In genomic region chr4:83272900-83273299, GRCh38 we compare ENCODE assay signal across 12 cellular contexts. TPM values are rescaled to one million over a fixed set of nuclear protein-coding genes. Genes with fewer than 3 reads are reported as not detected.
DNase-seq lines count a peak whose midpoint lies in the region; ATAC-seq, FAIRE-seq and TF ChIP-seq lines count a peak whose summit lies in the region.
"Had no signal": no experiment of that assay in that cellular context is flagged by ENCODE, and none has a peak within 500 bp of the region (broad histone marks: within the 10 kb centered on the region; RNA-seq: fewer than 3 reads in every experiment).

No MANE protein-coding gene starts in this region.

- H3K9me3 ChIP-seq in GM12878 (replicated peaks; ENCODE audit: control insufficient read depth, insufficient read depth, low read length) = no peaks in the 10 kb centered on the region
- H3K9me3 ChIP-seq in HepG2 (ENCODE audit: low read length) = no peaks in the 10 kb centered on the region
- no peaks in the 10 kb centered on the region for H3K9me3 ChIP-seq in T-helper 17 cell (ENCODE audit: control insufficient read depth, low read length, poor library complexity, severe bottlenecking)
- H3K9me3 ChIP-seq: right atrium auricular region had no signal

- SMC1A ChIA-PET in GM12878 (lab: Charles Lee; ENCODE audit: uncharacterized antibody, unreplicated experiment) = interaction anchor here (1.0 to 7.1 kb wide), 13 partner anchors 8 to 374 kb away, joined by 3 to 50 read pairs (median 8); partner anchors contain the start of gene COQ2

- TF ChIP-seq POLR2A in GM12878 (IDR thresholded peaks at IDR 0.05; ENCODE audit: low read depth, low read length) (no peak), HepG2 (IDR thresholded peaks at IDR 0.05; ENCODE audit: insufficient read depth in 1 of 2, low read depth in 2 of 2, low read length in 2 of 2) (no peak)

- peaks cover 51% of the 10 kb centered on the region for H3K4me1 ChIP-seq in GM12878 (ENCODE audit: control insufficient read depth, insufficient read depth, low read length)
- H3K4me1 ChIP-seq in HepG2 (ENCODE audit: insufficient read depth, low read length) = no peaks in the 10 kb centered on the region
- H3K4me1 ChIP-seq: right atrium auricular region had no signal

- H3K36me3 ChIP-seq in GM12878 (ENCODE audit: control insufficient read depth in 2 of 2, insufficient read depth in 2 of 2, low read length in 1 of 2) (peaks cover 2 to 21% of the 10 kb centered on the region in 2 experiments), HepG2 (replicated peaks in 1 of 2; ENCODE audit: control insufficient read depth in 1 of 2, insufficient read depth in 2 of 2, low read length in 2 of 2) (peaks cover 3 to 44% of the 10 kb centered on the region in 2 experiments; a peak in 3 of 5 replicates)

- no peak overlapping the region for H3K4me3 Mint-ChIP-seq in T-helper 17 cell

- H2AFZ ChIP-seq in GM12878 (ENCODE audit: control insufficient read depth, low read depth, low read length) (no peak overlapping the region), HepG2 (ENCODE audit: low read length) (no peak overlapping the region)

- H4K20me1 ChIP-seq in GM12878 (ENCODE audit: control insufficient read depth, insufficient read depth) = no peaks in the 10 kb centered on the region
- H4K20me1 ChIP-seq in HepG2 (ENCODE audit: insufficient read depth, low read length) = no peaks in the 10 kb centered on the region

- DNase-seq in GM12878 (ENCODE audit: low read depth, low spot score) (peak; percentile 95), mesenteric fat pad (ENCODE audit: low spot score) (no peak), NCI-H146 treated with DMSO at 0.1 percent for 48 hours (lab: John Stamatoyannopoulos, UW; ENCODE audit: unreplicated experiment) (no peak), HepG2 (ENCODE audit: low spot score) (no peak), T-helper 17 cell (no peak)
- DNase-seq: DMS79 treated with DMSO at 0.1 percent for 48 hours, NCI-H510A treated with DMSO at 0.1 percent for 48 hours had no signal

- no peaks in the 10 kb centered on the region for H3K27me3 ChIP-seq in GM12878 (replicated peaks in 1 of 2; ENCODE audit: control insufficient read depth in 2 of 2, insufficient read depth in 2 of 2, low read length in 1 of 2)
- no peaks in the 10 kb centered on the region for H3K27me3 ChIP-seq in HepG2 (ENCODE audit: control insufficient read depth in 1 of 2, insufficient read depth in 2 of 2, low read length in 2 of 2)
- H3K27me3 ChIP-seq: right atrium auricular region had no signal

- peak; percentile 91 for FAIRE-seq in GM12878 (lab: Jason Lieb, UNC)
- no peak for FAIRE-seq in HepG2 (lab: Jason Lieb, UNC)
- FAIRE-seq: endothelial cell of umbilical vein had no signal

- BruUV-seq in GM12878 (replicated peaks; lab: Mats Ljungman, UMichigan) (no TSS peak), HepG2 (replicated peaks; lab: Mats Ljungman, UMichigan) (no TSS peak)

- in situ Hi-C loops in GM12878 (cut with MboI) (no loop called here), HepG2 (cut with HindIII; ENCODE audit: extremely low pct_ligation_motif_present, low pct_unique_long_range_greater_than_20kb) (no loop called here)

- H3K27ac ChIP-seq in GM12878 (ENCODE audit: control insufficient read depth, insufficient read depth) (peak overlapping the region; percentile 92), HepG2 (ENCODE audit: extremely low read length, insufficient read depth, low read length) (no peak overlapping the region)
- H3K27ac ChIP-seq: right atrium auricular region had no signal

- CTCF ChIA-PET in GM12878 (lab: Yijun Ruan, JAX) (interaction anchor here (0.8 to 3.9 kb wide), 17 partner anchors 9 to 376 kb away, joined by 3 to 54 read pairs (median 6); partner anchors contain the start of genes COPS4 and COQ2), HepG2 (lab: Yijun Ruan, JAX; ENCODE audit: low intra/inter-chr PET ratio, low total read pairs) (no interaction called here)

- TF ChIP-seq EP300 in GM12878 (IDR thresholded peaks at IDR 0.05; ENCODE audit: borderline replicate concordance in 1 of 2, control insufficient read depth in 1 of 2, low read depth in 2 of 2, low read length in 2 of 2) (peak; percentile 92 to 96; a peak in 3 of 4 replicates), HepG2 (IDR thresholded peaks at IDR 0.05; ENCODE audit: low read depth in 2 of 2, low read length in 2 of 2) (no peak), HepG2 (CRISPR knock-in tag; IDR thresholded peaks at IDR 0.05; ENCODE audit: borderline replicate concordance) (no peak)

- H3K79me2 ChIP-seq in GM12878 (ENCODE audit: control insufficient read depth, insufficient read depth, low read length) = peaks cover 10% of the 10 kb centered on the region
- H3K79me2 ChIP-seq in HepG2 (ENCODE audit: insufficient read depth, low read length) = no peaks in the 10 kb centered on the region

- POLR2A ChIA-PET in GM12878 (lab: Charles Lee) (interaction anchor here (1.4 kb wide), 1 partner anchor 160 kb away, joined by 5 read pairs; no protein-coding TSS in a partner anchor), HepG2 (lab: Yijun Ruan, JAX) (interaction anchor here (1.3 kb wide), 1 partner anchor 12 kb away, joined by 4 read pairs; the partner anchor contains the start of gene COQ2)

- peaks cover 21% of the 10 kb centered on the region for H3K4me1 Mint-ChIP-seq in T-helper 17 cell

- RAD21 ChIA-PET in GM12878 (lab: Charles Lee; ENCODE audit: unreplicated experiment) = interaction anchor here (1.0 to 3.6 kb wide), 12 partner anchors 8 to 202 kb away, joined by 3 to 27 read pairs (median 5); partner anchors contain the start of gene COQ2

- H3K4me3 ChIP-seq in GM12878 (no peak overlapping the region; the same call in 1 of the 2 replicates), HepG2 (replicated peaks in 1 of 3; ENCODE audit: insufficient read depth in 1 of 3, low read depth in 2 of 3, low read length in 3 of 3) (no peak overlapping the region)
- H3K4me3 ChIP-seq: right atrium auricular region had no signal

- intact Hi-C loops in GM12878 (cut with micrococcal nuclease; ENCODE audit: unreplicated experiment) (loop anchor here (1.0 to 2.0 kb wide), 3 partner anchors 33 to 98 kb away; no protein-coding TSS in a partner anchor), HepG2 (cut with micrococcal nuclease; ENCODE audit: unreplicated experiment) (no loop called here)

- no peaks in the 10 kb centered on the region for H3K27me3 Mint-ChIP-seq in T-helper 17 cell

- WGBS in GM12878 (ENCODE audit: insufficient coverage, insufficient replicate concordance, low lambda C conversion rate, missing lambda C conversion rate) = 0% methylated on average over 5 of the region's 5 CpGs
- WGBS in HepG2 (ENCODE audit: low lambda C conversion rate) = over 99% methylated on average over 5 of the region's 5 CpGs

- no peak overlapping the region for H3K27ac Mint-ChIP-seq in T-helper 17 cell

- ATAC-seq in GM18870 (IDR thresholded peaks at IDR 0.05; ENCODE audit: unreplicated experiment) (peak; percentile 90), GM21723 (IDR thresholded peaks at IDR 0.05; ENCODE audit: unreplicated experiment) (peak; percentile 92), HG03432 (IDR thresholded peaks at IDR 0.05; ENCODE audit: unreplicated experiment) (peak; percentile 89), GM12878 (peak; percentile 80), HepG2 (no peak), T-helper 17 cell (no peak)

- H3K36me3 Mint-ChIP-seq in T-helper 17 cell (ENCODE audit: low read depth) = peaks cover 4% of the 10 kb centered on the region

- H3K9ac ChIP-seq in GM12878 (ENCODE audit: control insufficient read depth, insufficient read depth, low read length) = no peak overlapping the region
- H3K9ac ChIP-seq in HepG2 (ENCODE audit: insufficient read depth, low read depth, low read length) = no peak overlapping the region

- TF ChIP-seq RAD21 in GM12878 (IDR thresholded peaks at IDR 0.05; ENCODE audit: insufficient read depth, low read depth, low read length) (no peak), HepG2 (CRISPR knock-in tag; IDR thresholded peaks at IDR 0.05) (no peak)

- H3K4me2 ChIP-seq in GM12878 (ENCODE audit: control insufficient read depth, insufficient read depth) = peak overlapping the region; percentile 69
- H3K4me2 ChIP-seq in HepG2 (ENCODE audit: low read depth, low read length) = no peak overlapping the region

- TF ChIP-seq CTCF in GM12878 (IDR thresholded peaks at IDR 0.05 in 2 of 3, conservative IDR thresholded peaks at IDR 0.05 in 1 of 3; ENCODE audit: control insufficient read depth in 2 of 3, extremely low read depth in 1 of 3, insufficient read depth in 1 of 3, low read depth in 3 of 3, low read length in 3 of 3) = no peak
- no peak for TF ChIP-seq CTCF in HepG2 (CRISPR knock-in tag; IDR thresholded peaks at IDR 0.05)

RNA-seq across cellular contexts. Expression of gene COQ2, which starts 11.7 kb away (rescaled TPM):
- 5.8 and 6.1 TPM in 2 replicates for total RNA-seq in GM12878 (2013; cell fraction: nucleolus; rRNA removed)
- 15.5 and 16.9 TPM in 2 replicates for total RNA-seq in GM12878 (2014; rRNA removed)
- total RNA-seq in GM12878 (2014; rRNA removed; fragmentation: Illumina TruSeq; extraction: Trizol) = 19.0 and 20.5 TPM in 2 replicates
- total RNA-seq in GM12878 (2021) = 15.8 and 17.7 TPM in 2 replicates
- polyA plus RNA-seq in GM12878 (2011; ENCODE audit: low read depth) = 2.1 TPM
- 33.6 and 38.4 TPM in 2 replicates for polyA plus RNA-seq in GM12878 (2011; rRNA removed)
- polyA plus RNA-seq in GM12878 (2011; cell fraction: cytosol; rRNA removed) = 20.9 and 21.6 TPM in 2 replicates
- polyA plus RNA-seq in GM12878 (2011; cell fraction: nucleus; rRNA removed) = 12.3 and 16.4 TPM in 2 replicates
- polyA plus RNA-seq in GM12878 (2012) = 3.5 and 5.3 TPM in 2 replicates
- 22.0 and 26.9 TPM in 2 replicates for polyA plus RNA-seq in GM12878 (2014; fragmentation: Illumina TruSeq; extraction: Trizol)
- 10 to 100 TPM in 1 of 2 experiments, 1 to 10 TPM in 1; 5.0 to 11.2 TPM for polyA plus RNA-seq in GM12878 (2014; fragmentation: Nextera tagmentation; extraction: Ambion mirVana)
- polyA plus RNA-seq in GM12878 (2014; rRNA removed) = 17.1 and 17.5 TPM in 2 replicates
- 10 to 100 TPM; 43.1 to 46.7 TPM for polyA plus RNA-seq in GM12878 (2016; fragmentation: Nextera tagmentation; extraction: Ambion mirVana)
- 20.9 and 21.5 TPM in 2 replicates for polyA minus RNA-seq in GM12878 (2011; rRNA and poly(A)+ RNA removed)
- polyA minus RNA-seq in GM12878 (2011; cell fraction: cytosol; rRNA and poly(A)+ RNA removed) = 10.8 and 11.2 TPM in 2 replicates
- polyA minus RNA-seq in GM12878 (2011; cell fraction: nucleus; rRNA and poly(A)+ RNA removed) = 10.2 and 19.6 TPM in 2 replicates
- 10.3 TPM for total RNA-seq in mesenteric fat pad
- 16.4 and 17.3 TPM in 2 replicates for total RNA-seq in HepG2 (2016; rRNA removed; fragmentation: Illumina TruSeq; extraction: Trizol)
- total RNA-seq in HepG2 (2016; cell fraction: cytosol; rRNA removed; fragmentation: Illumina TruSeq; extraction: Trizol; ENCODE audit: low read depth) = 9.0 and 11.1 TPM in 2 replicates
- total RNA-seq in HepG2 (2016; cell fraction: insoluble cytoplasmic fraction; rRNA removed; fragmentation: Illumina TruSeq; extraction: Trizol) = 15.4 and 18.9 TPM in 2 replicates
- 11.9 and 12.0 TPM in 2 replicates for total RNA-seq in HepG2 (2016; cell fraction: membrane; rRNA removed; fragmentation: Illumina TruSeq; extraction: Trizol)
- total RNA-seq in HepG2 (2016; cell fraction: nucleus; rRNA removed; fragmentation: Illumina TruSeq; extraction: Trizol) = 17.7 and 19.0 TPM in 2 replicates
- 8.2 and 10.1 TPM in 2 replicates for polyA plus RNA-seq in HepG2 (2011; rRNA removed)
- polyA plus RNA-seq in HepG2 (2011; cell fraction: cytosol; rRNA removed) = 6.9 and 8.4 TPM in 2 replicates
- 3.6 TPM in 2 replicates for polyA plus RNA-seq in HepG2 (2011; cell fraction: nucleus; rRNA removed)
- polyA plus RNA-seq in HepG2 (2012) = 3.2 and 6.3 TPM in 2 replicates
- polyA plus RNA-seq in HepG2 (2016; cell fraction: cytosol; fragmentation: Illumina TruSeq; extraction: Trizol; ENCODE audit: low read depth) = 6.6 and 7.7 TPM in 2 replicates
- polyA plus RNA-seq in HepG2 (2016; cell fraction: insoluble cytoplasmic fraction; fragmentation: Illumina TruSeq; extraction: Trizol; ENCODE audit: low read depth) = 14.8 and 18.0 TPM in 2 replicates
- polyA plus RNA-seq in HepG2 (2016; cell fraction: membrane; fragmentation: Illumina TruSeq; extraction: Trizol; ENCODE audit: low read depth) = 7.8 and 9.6 TPM in 2 replicates
- 21.1 and 24.4 TPM in 2 replicates for polyA plus RNA-seq in HepG2 (2016; cell fraction: nucleus; fragmentation: Illumina TruSeq; extraction: Trizol; ENCODE audit: insufficient read depth, low read depth)
- polyA minus RNA-seq in HepG2 (2011; rRNA and poly(A)+ RNA removed; ENCODE audit: low replicate concordance) = 11.1 and 21.4 TPM in 2 replicates
- polyA minus RNA-seq in HepG2 (2011; cell fraction: cytosol; rRNA and poly(A)+ RNA removed) = 4.1 and 4.9 TPM in 2 replicates
- polyA minus RNA-seq in HepG2 (2011; cell fraction: nucleus; rRNA and poly(A)+ RNA removed) = 14.9 and 18.2 TPM in 2 replicates
- 1 to 10 TPM; 4.7 to 5.5 TPM for total RNA-seq in T-helper 17 cell

Comparison
In these comparisons a context has a peak if more than half of its experiments do, and no peak if none do; other contexts are left out.
1. ATAC-seq: peak in GM18870 (single experiment), GM21723 (single experiment), HG03432 (single experiment) and GM12878 (single experiment); none in HepG2 (single experiment) and T-helper 17 cell (single experiment).